25 cellular contexts compared by ENCODE assay signal in genomic region chr7:142745783-142746182, GRCh38. TPM values are rescaled to one million over a fixed set of nuclear protein-coding genes. Genes with fewer than 3 reads are reported as not detected.
"Had no signal": no experiment of that assay in that cellular context is flagged by ENCODE, and none has a peak within 500 bp of the region (broad histone marks: within the 10 kb centered on the region; RNA-seq: fewer than 3 reads in every experiment).

No MANE protein-coding gene starts in this region.

- DNase-seq: activated CD4-positive, alpha-beta memory T cell treated with anti-CD3 and anti-CD28 coated beads, Interleukin-2, amount 10 ng/mL, durations not matched to agents 7 days and 5 days; activated CD4-positive, alpha-beta T cell treated with anti-CD3 and anti-CD28 coated beads, Interleukin-2, amount 50 U/mL, for 1 hour; activated CD4-positive, CD25-positive, alpha-beta regulatory T cell; activated gamma-delta T cell treated with Interleukin-2 at 50 U/mL for 16 hours; activated naive CD4-positive, alpha-beta T cell treated with anti-CD3 and anti-CD28 coated beads, Interleukin-2, amount 10 ng/mL, durations not matched to agents 7 days and 5 days; activated naive CD8-positive, alpha-beta T cell treated with anti-CD3 and anti-CD28 coated beads for 36 hours; activated T-cell treated with anti-CD3 and anti-CD28 coated beads for 4 hours; activated T-cell treated with anti-CD3 and anti-CD28 coated beads, Interleukin-2, amount 50 U/mL, for 72 hours; cerebellar nuclear complex; KG1; NCI-H1092 treated with DMSO at 0.1 percent for 48 hours; NCI-H1417 treated with DMSO at 0.1 percent for 48 hours; NCI-H1694 treated with DMSO at 0.1 percent for 48 hours; NCI-H2029 treated with DMSO at 0.1 percent for 48 hours; NCI-H345; NCI-H510A; NCI-H526 treated with DMSO at 0.1 percent for 48 hours; SHP77 treated with DMSO at 0.1 percent for 48 hours had no signal

- FAIRE-seq: RCC 7860 had no signal

- ATAC-seq: activated T-cell treated with anti-CD3 and anti-CD28 coated beads, Interleukin-2, amount 50 U/mL, for 72 hours had no signal

RNA-seq across cellular contexts. Expression of gene PRSS1, which starts 3.5 kb away (rescaled TPM):
- total RNA-seq: activated CD4-positive, alpha-beta memory T cell treated with anti-CD3 and anti-CD28 coated beads, Interleukin-2, amount 10 ng/mL, durations not matched to agents 7 days and 5 days; activated CD8-positive, alpha-beta memory T cell treated with anti-CD3 and anti-CD28 coated beads for 36 hours; activated naive CD8-positive, alpha-beta T cell treated with anti-CD3 and anti-CD28 coated beads for 36 hours; activated T-cell treated with anti-CD3 and anti-CD28 coated beads, Interleukin-2, amount 50 U/mL, for 72 hours; activated T-helper 2 cell treated with anti-CD3 and anti-CD28 coated beads, Interferon-gamma antibody, Interleukin-2, Interleukin-4, amounts not matched to agents 10 μg/mL and 5 μg/mL and 100 μg/mL, durations not matched to agents 14 hours and 24 hours and 36 hours; cardiac septum; LHCN-M2; M059J; SK-MEL-5 had no signal

RNA-seq across cellular contexts. Expression of gene PRSS2, which starts 25.0 kb away (rescaled TPM):
- total RNA-seq: activated CD4-positive, alpha-beta memory T cell treated with anti-CD3 and anti-CD28 coated beads, Interleukin-2, amount 10 ng/mL, durations not matched to agents 7 days and 5 days; activated CD8-positive, alpha-beta memory T cell treated with anti-CD3 and anti-CD28 coated beads for 36 hours; activated naive CD8-positive, alpha-beta T cell treated with anti-CD3 and anti-CD28 coated beads for 36 hours; activated T-cell treated with anti-CD3 and anti-CD28 coated beads, Interleukin-2, amount 50 U/mL, for 72 hours; activated T-helper 2 cell treated with anti-CD3 and anti-CD28 coated beads, Interferon-gamma antibody, Interleukin-2, Interleukin-4, amounts not matched to agents 10 μg/mL and 5 μg/mL and 100 μg/mL, durations not matched to agents 14 hours and 24 hours and 36 hours; cardiac septum; LHCN-M2; M059J; SK-MEL-5 had no signal
